ENCODE assay signal across 15 cellular contexts in genomic region chr20:17637413-17637780, GRCh38.
"Had no signal": no experiment of that assay in that cellular context is flagged by ENCODE, and none has a peak within 500 bp of the region (broad histone marks: within the 10 kb centered on the region; RNA-seq: fewer than 3 reads in every experiment).

No MANE protein-coding gene starts in this region.

- H3K36me3 ChIP-seq: breast epithelium, neural progenitor cell, ovary had no signal

- H3K4me2 ChIP-seq: neural progenitor cell had no signal

- H3K9ac ChIP-seq: neural progenitor cell had no signal

- H3K27ac Mint-ChIP-seq: neural progenitor cell had no signal

- ATAC-seq: esophagus mucosa had no signal

- H2AFZ ChIP-seq: neural progenitor cell had no signal

- H3K9me3 ChIP-seq: breast epithelium, ovary, stomach had no signal

- H3K27me3 ChIP-seq: breast epithelium, neural progenitor cell, ovary, stomach had no signal

- DNase-seq: activated CD4-positive, alpha-beta T cell treated with anti-CD3 and anti-CD28 coated beads, Interleukin-2, amount 50 U/mL, for 1 hour; activated CD8-positive, alpha-beta memory T cell treated with anti-CD3 and anti-CD28 coated beads for 24 hours; kidney glomerular epithelial cell; ovary; stimulated activated CD4-positive, alpha-beta T cell treated with anti-CD3 and anti-CD28 coated beads, Interleukin-12 subunit alpha, Interleukin-12 subunit beta, amount 100 ng/mL, for 4 hours; stimulated activated CD4-positive, alpha-beta T cell treated with anti-CD3 and anti-CD28 coated beads, Interleukin-2, amount 100 ng/mL, for 24 hours; stomach; T-helper 2 cell had no signal

- H3K9me3 Mint-ChIP-seq: neural progenitor cell had no signal

- H3K4me3 Mint-ChIP-seq: neural progenitor cell had no signal

- H3K27ac ChIP-seq: neural progenitor cell had no signal

- FAIRE-seq: endometrium, TTC549, urothelium cell line had no signal

- H3K4me3 ChIP-seq: breast epithelium, lung, neural progenitor cell, ovary, stomach had no signal
